In genomic region chr1:214361636-214362035, GRCh38 we compare ENCODE assay signal across 1 cellular context.
TF ChIP-seq lines count a peak whose summit lies in the region.

No MANE protein-coding gene starts in this region.

TF ChIP-seq in WTC11, 78 proteins besides CTCF, POLR2A, EP300 and RAD21 (continued from another document):
- TF ChIP-seq PRDM15 (CRISPR knock-in tag; IDR thresholded peaks at IDR 0.05) = no peak
- TF ChIP-seq SP1 (CRISPR knock-in tag; conservative IDR thresholded peaks at IDR 0.05) = no peak
- TF ChIP-seq ZNF671 (CRISPR knock-in tag; IDR thresholded peaks at IDR 0.05) = no peak
- TF ChIP-seq TP53 (CRISPR knock-in tag; IDR thresholded peaks at IDR 0.05) = no peak
- TF ChIP-seq TCF7 (CRISPR knock-in tag; IDR thresholded peaks at IDR 0.05; ENCODE audit: low read depth) = no peak
- TF ChIP-seq E2F4 (CRISPR knock-in tag; IDR thresholded peaks at IDR 0.05; ENCODE audit: borderline replicate concordance, low read depth) = no peak
- TF ChIP-seq FOXP1 (CRISPR knock-in tag; IDR thresholded peaks at IDR 0.05; ENCODE audit: borderline replicate concordance) = no peak
- no peak for TF ChIP-seq ATF1 (CRISPR knock-in tag; IDR thresholded peaks at IDR 0.05)
- no peak for TF ChIP-seq ARID4B (CRISPR knock-in tag; IDR thresholded peaks at IDR 0.05; ENCODE audit: borderline replicate concordance)
- no peak for TF ChIP-seq IRF1 (CRISPR knock-in tag; IDR thresholded peaks at IDR 0.05)
